In genomic region chr5:132070460-132071337, GRCh38 we compare ENCODE assay signal across 12 cellular contexts. TPM values are rescaled to one million over a fixed set of nuclear protein-coding genes. Genes with fewer than 3 reads are reported as not detected.
DNase-seq lines count a peak whose midpoint lies in the region; ATAC-seq and TF ChIP-seq lines count a peak whose summit lies in the region.
"Had no signal": no experiment of that assay in that cellular context is flagged by ENCODE, and none has a peak within 500 bp of the region (broad histone marks: within the 10 kb centered on the region; RNA-seq: fewer than 3 reads in every experiment).

No MANE protein-coding gene starts in this region.

- H3K9me3 Mint-ChIP-seq in activated naive CD8-positive, alpha-beta T cell treated with anti-CD3 and anti-CD28 coated beads, Interleukin-2, amount 10 ng/mL, durations not matched to agents 7 days and 5 days = no peaks in the 10 kb centered on the region
- no peaks in the 10 kb centered on the region for H3K9me3 Mint-ChIP-seq in neural crest cell
- H3K9me3 Mint-ChIP-seq: activated B cell treated with CpG ODN at 0.5 μM for 24 hours, GM23338 had no signal

- no peak for TF ChIP-seq POLR2A in IMR-90 (IDR thresholded peaks at IDR 0.05; ENCODE audit: low read depth, low read length)

- peaks cover 32 to 74% (median 66%) of the 10 kb centered on the region in 10 experiments for H3K4me1 ChIP-seq in BLaER1 treated with 17β-estradiol and CSF1 and Interleukin-3, amounts not matched to agents 10 nM and 100 nM
- H3K4me1 ChIP-seq in IMR-90 (ENCODE audit: control insufficient read depth, insufficient read depth, low read length) = peaks cover 10% of the 10 kb centered on the region

- H2AFZ ChIP-seq in IMR-90 (replicated peaks; ENCODE audit: low read length, poor library complexity) = peak overlapping the region; percentile 55
- H2AFZ ChIP-seq: GM23338 had no signal

- peak overlapping the region; percentile 71 for H3K4ac ChIP-seq in IMR-90 (ENCODE audit: low read depth, low read length)

- in situ Hi-C loops in IMR-90 (cut with MboI; ENCODE audit: low sequenced_read_pairs) = no loop called here

- peaks cover 28% of the 10 kb centered on the region for H3K4me1 Mint-ChIP-seq in activated naive CD8-positive, alpha-beta T cell treated with anti-CD3 and anti-CD28 coated beads, Interleukin-2, amount 10 ng/mL, durations not matched to agents 7 days and 5 days
- no peaks in the 10 kb centered on the region for H3K4me1 Mint-ChIP-seq in neural crest cell
- H3K4me1 Mint-ChIP-seq: activated B cell treated with CpG ODN at 0.5 μM for 24 hours, GM23338 had no signal

- H3K4me3 Mint-ChIP-seq in activated naive CD8-positive, alpha-beta T cell treated with anti-CD3 and anti-CD28 coated beads, Interleukin-2, amount 10 ng/mL, durations not matched to agents 7 days and 5 days = no peak overlapping the region
- H3K4me3 Mint-ChIP-seq in neural crest cell = no peak overlapping the region
- H3K4me3 Mint-ChIP-seq: activated B cell treated with CpG ODN at 0.5 μM for 24 hours, GM23338 had no signal

- peaks cover 2% of the 10 kb centered on the region for H3K27me3 Mint-ChIP-seq in activated naive CD8-positive, alpha-beta T cell treated with anti-CD3 and anti-CD28 coated beads, Interleukin-2, amount 10 ng/mL, durations not matched to agents 7 days and 5 days
- no peaks in the 10 kb centered on the region for H3K27me3 Mint-ChIP-seq in neural crest cell (ENCODE audit: low read depth)
- H3K27me3 Mint-ChIP-seq: activated B cell treated with CpG ODN at 0.5 μM for 24 hours had no signal

- peak overlapping the region; percentile 55; the same call in 2 of the 3 replicates for H2BK15ac ChIP-seq in IMR-90 (ENCODE audit: low read depth, low read length)

- H3K79me1 ChIP-seq in IMR-90 (ENCODE audit: low read depth in 1 of 2, low read length in 2 of 2) = no peaks in the 10 kb centered on the region

- peak overlapping the region; percentile 58; the same call in 1 of the 2 replicates for H3K14ac ChIP-seq in IMR-90 (replicated peaks; ENCODE audit: low read depth, low read length)

- peak overlapping the region; percentile 72 for H2BK120ac ChIP-seq in IMR-90 (ENCODE audit: low read depth, low read length)

- POLR2A ChIA-PET in IMR-90 (lab: Charles Lee; ENCODE audit: unreplicated experiment) = no interaction called here
- POLR2A ChIA-PET in activated naive CD8-positive, alpha-beta T cell treated with anti-CD3 and anti-CD28 coated beads, Interleukin-2, amount 10 ng/mL, durations not matched to agents 7 days and 5 days (lab: Charles Lee) = no interaction called here

- H3K36me3 Mint-ChIP-seq in activated naive CD8-positive, alpha-beta T cell treated with anti-CD3 and anti-CD28 coated beads, Interleukin-2, amount 10 ng/mL, durations not matched to agents 7 days and 5 days = no peaks in the 10 kb centered on the region
- no peaks in the 10 kb centered on the region for H3K36me3 Mint-ChIP-seq in neural crest cell (ENCODE audit: low read depth)

- H4K8ac ChIP-seq in IMR-90 (ENCODE audit: low read depth in 2 of 2, low read length in 2 of 2) = no peak overlapping the region

- peak; percentile 84 for DNase-seq in IMR-90
- no peak for DNase-seq in activated naive CD8-positive, alpha-beta T cell treated with anti-CD3 and anti-CD28 coated beads, Interleukin-2, amount 10 ng/mL, durations not matched to agents 7 days and 5 days
- DNase-seq in neural crest cell (ENCODE audit: low read depth, low spot score) = no peak
- no peak for DNase-seq in substantia nigra (lab: John Stamatoyannopoulos, UW)
- DNase-seq: activated B cell treated with CpG ODN at 0.5 μM for 24 hours, NCI-H1105 had no signal

- no peak overlapping the region; the same call in 1 of the 2 replicates for H4K5ac ChIP-seq in IMR-90 (ENCODE audit: low read depth, low read length)

- no peak overlapping the region for H3K56ac ChIP-seq in IMR-90 (ENCODE audit: extremely low read depth, insufficient read depth, low read length)

- H3K18ac ChIP-seq in IMR-90 (ENCODE audit: low read depth, low read length) = no peak overlapping the region

- peaks cover 0 to 95% (median 0%) of the 10 kb centered on the region in 11 experiments; a peak in 10 of 22 replicates for H3K27me3 ChIP-seq in BLaER1 treated with 17β-estradiol and CSF1 and Interleukin-3, amounts not matched to agents 10 nM and 100 nM
- H3K27me3 ChIP-seq in IMR-90 (ENCODE audit: control insufficient read depth, insufficient read depth, low read length) = no peaks in the 10 kb centered on the region

- H2AK9ac ChIP-seq in IMR-90 (replicated peaks; ENCODE audit: low read depth, low read length, poor library complexity) = peak overlapping the region; percentile 44

- H3K9me1 ChIP-seq in IMR-90 (ENCODE audit: insufficient read depth, low read length) = peaks cover 8% of the 10 kb centered on the region; the same call in 1 of the 2 replicates

- 0 out of 2 replicates have a peak, but pooled peaks have one; percentile 10 for TF ChIP-seq RAD21 in IMR-90 (IDR thresholded peaks at IDR 0.05; ENCODE audit: low read length)

- H2BK5ac ChIP-seq in IMR-90 (ENCODE audit: low read depth, low read length, poor library complexity, severe bottlenecking) = no peak overlapping the region

- peak overlapping the region; percentile 0; the same call in 1 of the 2 replicates for H2AK5ac ChIP-seq in IMR-90 (ENCODE audit: low read depth, low read length)

- peak; percentile 75 for ATAC-seq in IMR-90 (ENCODE audit: low read depth)
- ATAC-seq in activated naive CD8-positive, alpha-beta T cell treated with anti-CD3 and anti-CD28 coated beads, Interleukin-2, amount 10 ng/mL, durations not matched to agents 7 days and 5 days (ENCODE audit: low read depth) = no peak
- ATAC-seq in HG03196 (IDR thresholded peaks at IDR 0.05; ENCODE audit: unreplicated experiment) = no peak
- no peak for ATAC-seq in GM18907 (IDR thresholded peaks at IDR 0.05; ENCODE audit: unreplicated experiment)
- no peak for ATAC-seq in HG03442 (IDR thresholded peaks at IDR 0.05; ENCODE audit: unreplicated experiment)
- ATAC-seq: GM23338 had no signal

- BruUV-seq in IMR-90 (replicated peaks; lab: Mats Ljungman, UMichigan) = no TSS peak

- CTCF ChIA-PET in IMR-90 (lab: Yijun Ruan, JAX) = no interaction called here

- peak overlapping the region; percentile 47 for H3K27ac Mint-ChIP-seq in activated naive CD8-positive, alpha-beta T cell treated with anti-CD3 and anti-CD28 coated beads, Interleukin-2, amount 10 ng/mL, durations not matched to agents 7 days and 5 days
- peak overlapping the region; percentile 79 for H3K27ac Mint-ChIP-seq in neural crest cell (ENCODE audit: unreplicated experiment)
- H3K27ac Mint-ChIP-seq: activated B cell treated with CpG ODN at 0.5 μM for 24 hours, GM23338 had no signal

- H3K36me3 ChIP-seq in BLaER1 treated with 17β-estradiol and CSF1 and Interleukin-3, amounts not matched to agents 10 nM and 100 nM = no peaks in the 10 kb centered on the region
- no peaks in the 10 kb centered on the region for H3K36me3 ChIP-seq in IMR-90 (ENCODE audit: control insufficient read depth, insufficient read depth, low read length)

- H3K9ac ChIP-seq in BLaER1 treated with 17β-estradiol and CSF1 and Interleukin-3, amounts not matched to agents 10 nM and 100 nM = no peak overlapping the region
- no peak overlapping the region for H3K9ac ChIP-seq in IMR-90 (ENCODE audit: low read depth, low read length)

- intact Hi-C loops in IMR-90 (cut with micrococcal nuclease) = no loop called here

- 50% methylated on average over 6 of the region's 13 CpGs; no CpG with 5 or more reads in 1 of the 2 experiments for WGBS in IMR-90 (ENCODE audit: extremely low coverage in 2 of 2, insufficient read length in 1 of 2), 2 experiments

- H2BK20ac ChIP-seq in IMR-90 (ENCODE audit: low read depth, low read length) = peak overlapping the region; percentile 39; the same call in 1 of the 2 replicates

- 0 out of 2 replicates have a peak overlapping the region, but pooled peaks have one; percentile 0 for H3K23ac ChIP-seq in IMR-90 (ENCODE audit: low read depth, low read length)

- H3K9me3 ChIP-seq in BLaER1 treated with 17β-estradiol and CSF1 and Interleukin-3, amounts not matched to agents 10 nM and 100 nM (replicated peaks in 1 of 11) = no peaks in the 10 kb centered on the region
- no peaks in the 10 kb centered on the region for H3K9me3 ChIP-seq in IMR-90 (ENCODE audit: control insufficient read depth, insufficient read depth, low read length)

- TF ChIP-seq CTCF in IMR-90 (conservative IDR thresholded peaks at IDR 0.05; ENCODE audit: low read depth, low read length) = no peak
- TF ChIP-seq CTCF in neural crest cell (conservative IDR thresholded peaks at IDR 0.05) = no peak

- peak overlapping the region; percentile 20 to 88 (median 77); a peak in 20 of 22 replicates for H3K4me2 ChIP-seq in BLaER1 treated with 17β-estradiol and CSF1 and Interleukin-3, amounts not matched to agents 10 nM and 100 nM
- H3K4me2 ChIP-seq in IMR-90 (ENCODE audit: low read depth, low read length) = no peak overlapping the region
- H3K4me2 ChIP-seq: GM23338 had no signal

- H3K4me3 ChIP-seq in BLaER1 treated with 17β-estradiol and CSF1 and Interleukin-3, amounts not matched to agents 10 nM and 100 nM = no peak overlapping the region
- H3K4me3 ChIP-seq in IMR-90 (ENCODE audit: insufficient read depth, low read depth, low read length) = no peak overlapping the region
- H3K4me3 ChIP-seq: GM23338 had no signal

- no peak overlapping the region for H3K27ac ChIP-seq in BLaER1 treated with 17β-estradiol and CSF1 and Interleukin-3, amounts not matched to agents 10 nM and 100 nM
- H3K27ac ChIP-seq in IMR-90 (ENCODE audit: insufficient read depth, low read length) = no peak overlapping the region
- H3K27ac ChIP-seq in substantia nigra (ENCODE audit: low read depth, low read length, poor library complexity, severe bottlenecking) = no peak overlapping the region

- peaks cover 0 to 99% (median 0%) of the 10 kb centered on the region in 11 experiments; a peak in 6 of 22 replicates for H4K20me1 ChIP-seq in BLaER1 treated with 17β-estradiol and CSF1 and Interleukin-3, amounts not matched to agents 10 nM and 100 nM
- H4K20me1 ChIP-seq in IMR-90 (ENCODE audit: insufficient read depth, low read length) = no peaks in the 10 kb centered on the region

- peak overlapping the region; percentile 68 for H4K91ac ChIP-seq in IMR-90 (ENCODE audit: insufficient read depth, low read depth, low read length)

- dilution Hi-C loops in IMR-90 (cut with HindIII; ENCODE audit: low sequenced_read_pairs, unreplicated experiment) = no loop called here

RNA-seq across cellular contexts. Expression of gene CSF2, which starts 2.9 kb away (rescaled TPM):
- not detected in 2 replicates for total RNA-seq in IMR-90 (2012; rRNA removed)
- 0.26 and 0.31 TPM in 2 replicates for polyA plus RNA-seq in IMR-90 (2012; rRNA removed)
- polyA plus RNA-seq in IMR-90 (2012; cell fraction: cytosol; rRNA removed) = 0.31 and 1.2 TPM in 2 replicates
- 0.70 and 0.79 TPM in 2 replicates for polyA plus RNA-seq in IMR-90 (2012; cell fraction: nucleus; rRNA removed; ENCODE audit: low replicate concordance)
- 1 to 10 TPM; 1.1 to 1.4 TPM for total RNA-seq in activated naive CD8-positive, alpha-beta T cell treated with anti-CD3 and anti-CD28 coated beads, Interleukin-2, amount 10 ng/mL, durations not matched to agents 7 days and 5 days
- total RNA-seq in neural crest cell = not detected in 2 replicates
- total RNA-seq: activated B cell treated with CpG ODN at 0.5 μM for 24 hours, GM23338, ureter had no signal
- polyA plus RNA-seq: GM23338 had no signal

RNA-seq across cellular contexts. Expression of gene IL3, which starts 10.2 kb away (rescaled TPM):
- total RNA-seq in IMR-90 (2012; rRNA removed) (not detected in 2 replicates), neural crest cell (not detected in 2 replicates)
- not detected in 2 replicates for polyA plus RNA-seq in IMR-90 (2012; rRNA removed)
- not detected in 2 replicates for polyA plus RNA-seq in IMR-90 (2012; cell fraction: cytosol; rRNA removed)
- not detected in 2 replicates for polyA plus RNA-seq in IMR-90 (2012; cell fraction: nucleus; rRNA removed; ENCODE audit: low replicate concordance)
- total RNA-seq in activated naive CD8-positive, alpha-beta T cell treated with anti-CD3 and anti-CD28 coated beads, Interleukin-2, amount 10 ng/mL, durations not matched to agents 7 days and 5 days = not detected
- total RNA-seq: activated B cell treated with CpG ODN at 0.5 μM for 24 hours, GM23338, ureter had no signal
- polyA plus RNA-seq: GM23338 had no signal

RNA-seq across cellular contexts. Expression of gene ACSL6, which starts 59.2 kb away (rescaled TPM):
- total RNA-seq in IMR-90 (2012; rRNA removed) (not detected in 2 replicates), neural crest cell (0.84 and 1.7 TPM in 2 replicates)
- polyA plus RNA-seq in IMR-90 (2012; rRNA removed) = not detected in 2 replicates
- not detected in 2 replicates for polyA plus RNA-seq in IMR-90 (2012; cell fraction: cytosol; rRNA removed)
- not detected in 2 replicates for polyA plus RNA-seq in IMR-90 (2012; cell fraction: nucleus; rRNA removed; ENCODE audit: low replicate concordance)
- 10 to 100 TPM; 31.5 to 34.6 TPM for total RNA-seq in activated naive CD8-positive, alpha-beta T cell treated with anti-CD3 and anti-CD28 coated beads, Interleukin-2, amount 10 ng/mL, durations not matched to agents 7 days and 5 days

Comparison
In these comparisons a context has a peak if more than half of its experiments do, and no peak if none do; other contexts are left out.
1. RNA of gene ACSL6, which starts 59.2 kb away (total RNA-seq): 31.5 to 34.6 TPM in activated naive CD8-positive, alpha-beta T cell treated with anti-CD3 and anti-CD28 coated beads, Interleukin-2, amount 10 ng/mL, durations not matched to agents 7 days and 5 days; 0.84 to 1.7 TPM in neural crest cell and not detected in IMR-90; every median in the first group is over 10 times any median in the second.